ENCODE assay signal across 8 cellular contexts in genomic region chr5:89397096-89397495, GRCh38.
A peak's percentile ranks its signal among the peaks of the same experiment; 100 is the strongest.
DNase-seq lines count a peak whose midpoint lies in the region; ATAC-seq and TF ChIP-seq lines count a peak whose summit lies in the region.

No MANE protein-coding gene starts in this region.

- H3K9me3 Mint-ChIP-seq in memory B cell = no peaks in the 10 kb centered on the region

- no peak for TF ChIP-seq CTCF in NB4 (IDR thresholded peaks at IDR 0.05; ENCODE audit: low read depth, low read length)

- no peaks in the 10 kb centered on the region for H3K27me3 ChIP-seq in MG63

- no peaks in the 10 kb centered on the region for H3K9me3 ChIP-seq in MG63

- DNase-seq in NB4 (ENCODE audit: low read depth) (peak; percentile 87), memory B cell (ENCODE audit: low spot score in 2 of 2) (no peak), UCSD-AML1 (lab: John Stamatoyannopoulos, UW; ENCODE audit: unreplicated experiment) (no peak), MG63 (no peak), amniotic stem cell (lab: John Stamatoyannopoulos, UW) (no peak)

- H3K27ac Mint-ChIP-seq in memory B cell = peak overlapping the region; percentile 72

- ATAC-seq in GM18858 (IDR thresholded peaks at IDR 0.05; ENCODE audit: unreplicated experiment) (peak; percentile 81), HG02642 (IDR thresholded peaks at IDR 0.05; ENCODE audit: poor library complexity, unreplicated experiment) (peak; percentile 78), memory B cell (ENCODE audit: low read depth) (peak; percentile 87), GM21528 (IDR thresholded peaks at IDR 0.05; ENCODE audit: low FRiP score, unreplicated experiment) (no peak)

- H3K4me1 Mint-ChIP-seq in memory B cell = peaks cover 15% of the 10 kb centered on the region

- no peaks in the 10 kb centered on the region for H3K36me3 Mint-ChIP-seq in memory B cell

- H3K27me3 Mint-ChIP-seq in memory B cell = no peaks in the 10 kb centered on the region

- no peak for TF ChIP-seq POLR2A in NB4 (IDR thresholded peaks at IDR 0.05; ENCODE audit: extremely low read depth, insufficient read length)

- H3K4me3 ChIP-seq in NB4 (ENCODE audit: low read depth, low read length) (peak overlapping the region; percentile 27), MG63 (no peak overlapping the region)

- no peaks in the 10 kb centered on the region for H3K36me3 ChIP-seq in MG63

- peak overlapping the region; percentile 46 for H3K4me3 Mint-ChIP-seq in memory B cell
